In the genomic region with DNA sequence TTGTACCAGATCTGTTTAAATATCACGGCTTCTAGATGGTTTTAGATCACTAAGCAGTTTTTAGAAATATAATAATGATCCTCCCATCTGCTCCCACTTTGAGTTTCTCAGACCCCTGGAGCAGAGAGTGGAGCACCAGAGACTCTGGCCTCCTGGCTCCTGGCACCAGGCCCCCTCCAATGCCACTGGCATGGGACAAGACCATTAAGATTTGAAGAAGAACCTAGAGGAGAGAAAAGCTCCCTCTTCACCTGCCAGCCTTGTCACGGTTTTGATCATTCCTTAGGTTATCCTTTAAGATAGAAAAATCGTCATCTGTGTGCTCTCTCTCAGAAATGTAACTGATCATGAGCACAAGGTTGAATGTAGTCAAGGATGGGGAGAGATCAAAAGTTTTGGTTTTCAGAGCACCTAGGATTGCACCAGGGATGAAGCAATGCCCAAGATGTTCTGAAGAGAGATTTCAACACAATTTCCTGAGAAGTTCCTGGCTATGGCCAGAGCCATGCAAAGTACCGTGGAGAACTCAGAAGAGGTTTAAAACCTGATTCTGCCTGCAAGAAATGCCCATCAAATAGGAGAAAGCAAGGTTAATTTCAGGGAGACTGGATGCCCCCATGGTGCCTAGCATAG, we compare ENCODE assay signal across 1 cellular context.
TF ChIP-seq lines count a peak whose summit lies in the region.

No MANE protein-coding gene starts in this region.

TF ChIP-seq in GM12878, 131 proteins besides CTCF, POLR2A, EP300 and RAD21:
- TF ChIP-seq TAF1 (IDR thresholded peaks at IDR 0.05; ENCODE audit: borderline replicate concordance, low read depth, low read length) (no peak), PBX3 (IDR thresholded peaks at IDR 0.05; ENCODE audit: insufficient replicate concordance, low read depth, low read length) (no peak), LARP7 (IDR thresholded peaks at IDR 0.05) (no peak), HDGF (IDR thresholded peaks at IDR 0.05) (no peak), IKZF1 (conservative IDR thresholded peaks at IDR 0.05) (0 out of 2 replicates have a peak, but pooled peaks have one; percentile 44), ZBED1 (IDR thresholded peaks at IDR 0.05; ENCODE audit: borderline replicate concordance) (no peak), IKZF2 (IDR thresholded peaks at IDR 0.05) (peak in 1 of 2 experiments; percentile 11; a peak in 1 of 4 replicates), MTA2 (IDR thresholded peaks at IDR 0.05; ENCODE audit: low read depth) (0 out of 2 replicates have a peak, but pooled peaks have one; percentile 9), NRF1 (conservative IDR thresholded peaks at IDR 0.05; ENCODE audit: low read depth, low read length) (no peak), NR2C1 (IDR thresholded peaks at IDR 0.05) (no peak), CHD1 (IDR thresholded peaks at IDR 0.05; ENCODE audit: low read depth, low read length) (no peak)
- TF ChIP-seq, protein P1, sequence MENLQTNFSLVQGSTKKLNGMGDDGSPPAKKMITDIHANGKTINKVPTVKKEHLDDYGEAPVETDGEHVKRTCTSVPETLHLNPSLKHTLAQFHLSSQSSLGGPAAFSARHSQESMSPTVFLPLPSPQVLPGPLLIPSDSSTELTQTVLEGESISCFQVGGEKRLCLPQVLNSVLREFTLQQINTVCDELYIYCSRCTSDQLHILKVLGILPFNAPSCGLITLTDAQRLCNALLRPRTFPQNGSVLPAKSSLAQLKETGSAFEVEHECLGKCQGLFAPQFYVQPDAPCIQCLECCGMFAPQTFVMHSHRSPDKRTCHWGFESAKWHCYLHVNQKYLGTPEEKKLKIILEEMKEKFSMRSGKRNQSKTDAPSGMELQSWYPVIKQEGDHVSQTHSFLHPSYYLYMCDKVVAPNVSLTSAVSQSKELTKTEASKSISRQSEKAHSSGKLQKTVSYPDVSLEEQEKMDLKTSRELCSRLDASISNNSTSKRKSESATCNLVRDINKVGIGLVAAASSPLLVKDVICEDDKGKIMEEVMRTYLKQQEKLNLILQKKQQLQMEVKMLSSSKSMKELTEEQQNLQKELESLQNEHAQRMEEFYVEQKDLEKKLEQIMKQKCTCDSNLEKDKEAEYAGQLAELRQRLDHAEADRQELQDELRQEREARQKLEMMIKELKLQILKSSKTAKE (IDR thresholded peaks at IDR 0.05; ENCODE audit: low read depth, poor library complexity, severe bottlenecking) = peak; percentile 21
- TF ChIP-seq, protein P2, sequence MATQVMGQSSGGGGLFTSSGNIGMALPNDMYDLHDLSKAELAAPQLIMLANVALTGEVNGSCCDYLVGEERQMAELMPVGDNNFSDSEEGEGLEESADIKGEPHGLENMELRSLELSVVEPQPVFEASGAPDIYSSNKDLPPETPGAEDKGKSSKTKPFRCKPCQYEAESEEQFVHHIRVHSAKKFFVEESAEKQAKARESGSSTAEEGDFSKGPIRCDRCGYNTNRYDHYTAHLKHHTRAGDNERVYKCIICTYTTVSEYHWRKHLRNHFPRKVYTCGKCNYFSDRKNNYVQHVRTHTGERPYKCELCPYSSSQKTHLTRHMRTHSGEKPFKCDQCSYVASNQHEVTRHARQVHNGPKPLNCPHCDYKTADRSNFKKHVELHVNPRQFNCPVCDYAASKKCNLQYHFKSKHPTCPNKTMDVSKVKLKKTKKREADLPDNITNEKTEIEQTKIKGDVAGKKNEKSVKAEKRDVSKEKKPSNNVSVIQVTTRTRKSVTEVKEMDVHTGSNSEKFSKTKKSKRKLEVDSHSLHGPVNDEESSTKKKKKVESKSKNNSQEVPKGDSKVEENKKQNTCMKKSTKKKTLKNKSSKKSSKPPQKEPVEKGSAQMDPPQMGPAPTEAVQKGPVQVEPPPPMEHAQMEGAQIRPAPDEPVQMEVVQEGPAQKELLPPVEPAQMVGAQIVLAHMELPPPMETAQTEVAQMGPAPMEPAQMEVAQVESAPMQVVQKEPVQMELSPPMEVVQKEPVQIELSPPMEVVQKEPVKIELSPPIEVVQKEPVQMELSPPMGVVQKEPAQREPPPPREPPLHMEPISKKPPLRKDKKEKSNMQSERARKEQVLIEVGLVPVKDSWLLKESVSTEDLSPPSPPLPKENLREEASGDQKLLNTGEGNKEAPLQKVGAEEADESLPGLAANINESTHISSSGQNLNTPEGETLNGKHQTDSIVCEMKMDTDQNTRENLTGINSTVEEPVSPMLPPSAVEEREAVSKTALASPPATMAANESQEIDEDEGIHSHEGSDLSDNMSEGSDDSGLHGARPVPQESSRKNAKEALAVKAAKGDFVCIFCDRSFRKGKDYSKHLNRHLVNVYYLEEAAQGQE (IDR thresholded peaks at IDR 0.05; ENCODE audit: low read depth, low read length) = no peak
